ENCODE assay signal across 31 cellular contexts in genomic region chr17:5781236-5781927, GRCh38.
"Had no signal": no experiment of that assay in that cellular context is flagged by ENCODE, and none has a peak within 500 bp of the region (broad histone marks: within the 10 kb centered on the region; RNA-seq: fewer than 3 reads in every experiment).

No MANE protein-coding gene starts in this region.

- H3K4me1 ChIP-seq: adrenal gland, breast epithelium, colonic mucosa had no signal

- DNase-seq: activated CD4-positive, alpha-beta memory T cell treated with anti-CD3 and anti-CD28 coated beads for 36 hours; activated CD4-positive, alpha-beta T cell treated with anti-CD3 and anti-CD28 coated beads for 36 hours; activated CD4-positive, alpha-beta T cell treated with anti-CD3 and anti-CD28 coated beads, Interleukin-2, amount 10 ng/mL, durations not matched to agents 24 days and 14 days; activated CD4-positive, CD25-positive, alpha-beta regulatory T cell; activated CD4-positive, CD25-positive, alpha-beta regulatory T cell treated with anti-CD3 and anti-CD28 coated beads, Interleukin-2, amount 50 U/mL, for 72 hours; activated CD8-positive, alpha-beta memory T cell treated with anti-CD3 and anti-CD28 coated beads, Interleukin-2, amount 10 ng/mL, durations not matched to agents 7 days and 5 days; activated CD8-positive, alpha-beta memory T cell treated with anti-CD3 and anti-CD28 coated beads, Interleukin-2, amount 50 U/mL, for 4 hours; activated CD8-positive, alpha-beta T cell treated with anti-CD3 and anti-CD28 coated beads, Interleukin-2, amount 10 ng/mL, durations not matched to agents 7 days and 5 days; activated effector memory CD4-positive, alpha-beta T cell treated with anti-CD3 and anti-CD28 coated beads, Interleukin-2, amount 50 U/mL, for 16 hours; activated naive CD4-positive, alpha-beta T cell treated with anti-CD3 and anti-CD28 coated beads for 36 hours; activated naive CD8-positive, alpha-beta T cell treated with anti-CD3 and anti-CD28 coated beads for 36 hours; activated naive CD8-positive, alpha-beta T cell treated with anti-CD3 and anti-CD28 coated beads, Interleukin-2, amount 50 U/mL, for 24 hours; activated T-cell treated with anti-CD3 and anti-CD28 coated beads, Interleukin-2, amount 50 U/mL, for 1 hour; activated T-cell treated with anti-CD3 and anti-CD28 coated beads, Interleukin-2, amount 50 U/mL, for 48 hours; adrenal gland; amygdala; aorta; central memory CD4-positive, alpha-beta T cell; cerebellar nuclear complex; colonic mucosa; effector CD8-positive, alpha-beta T cell; T-helper 2 cell had no signal

- ATAC-seq: activated CD4-positive, alpha-beta T cell treated with anti-CD3 and anti-CD28 coated beads for 36 hours; activated CD8-positive, alpha-beta memory T cell treated with anti-CD3 and anti-CD28 coated beads, Interleukin-2, amount 10 ng/mL, durations not matched to agents 7 days and 5 days; activated CD8-positive, alpha-beta T cell treated with anti-CD3 and anti-CD28 coated beads, Interleukin-2, amount 10 ng/mL, durations not matched to agents 7 days and 5 days; activated naive CD8-positive, alpha-beta T cell treated with anti-CD3 and anti-CD28 coated beads, Interleukin-2, amount 50 U/mL, for 24 hours had no signal

- H3K27ac Mint-ChIP-seq: activated CD4-positive, alpha-beta memory T cell treated with anti-CD3 and anti-CD28 coated beads for 36 hours; activated CD4-positive, alpha-beta T cell treated with anti-CD3 and anti-CD28 coated beads for 36 hours; activated CD4-positive, alpha-beta T cell treated with anti-CD3 and anti-CD28 coated beads, Interleukin-2, amount 10 ng/mL, durations not matched to agents 24 days and 14 days; activated CD8-positive, alpha-beta memory T cell treated with anti-CD3 and anti-CD28 coated beads, Interleukin-2, amount 10 ng/mL, durations not matched to agents 7 days and 5 days; activated CD8-positive, alpha-beta T cell treated with anti-CD3 and anti-CD28 coated beads, Interleukin-2, amount 10 ng/mL, durations not matched to agents 7 days and 5 days; activated naive CD4-positive, alpha-beta T cell treated with anti-CD3 and anti-CD28 coated beads for 36 hours; activated naive CD4-positive, alpha-beta T cell treated with anti-CD3 and anti-CD28 coated beads, Interleukin-2, amount 50 U/mL, for 24 hours; activated naive CD8-positive, alpha-beta T cell treated with anti-CD3 and anti-CD28 coated beads for 36 hours; activated naive CD8-positive, alpha-beta T cell treated with anti-CD3 and anti-CD28 coated beads, Interleukin-2, amount 50 U/mL, for 24 hours; activated T-helper 1 cell treated with anti-CD3 and anti-CD28 coated beads, Interleukin-12 subunit alpha, Interleukin-12 subunit beta, Interleukin-2, Interleukin-4 antibody, amounts not matched to agents 30 ng/mL and 10 ng/mL and 1 ng/mL, durations not matched to agents 14 hours and 24 hours and 36 hours; activated T-helper 2 cell treated with anti-CD3 and anti-CD28 coated beads, Interferon-gamma antibody, Interleukin-2, Interleukin-4, amounts not matched to agents 10 μg/mL and 5 μg/mL and 100 μg/mL, durations not matched to agents 14 hours and 24 hours and 36 hours had no signal

- H3K36me3 ChIP-seq: adrenal gland, breast epithelium, cardiac muscle cell, colonic mucosa had no signal

- H3K4me3 ChIP-seq: adrenal gland, breast epithelium, cardiac muscle cell, colonic mucosa had no signal

- FAIRE-seq: endometrium, frontal cortex had no signal

- H3K27me3 ChIP-seq: adrenal gland, breast epithelium, cardiac muscle cell, colonic mucosa had no signal

- H3K27ac ChIP-seq: adrenal gland, breast epithelium, cardiac muscle cell, colonic mucosa, epithelial cell of prostate had no signal

- H3K9me3 Mint-ChIP-seq: activated CD4-positive, alpha-beta T cell treated with anti-CD3 and anti-CD28 coated beads, Interleukin-2, amount 10 ng/mL, durations not matched to agents 24 days and 14 days; activated naive CD4-positive, alpha-beta T cell treated with anti-CD3 and anti-CD28 coated beads, Interleukin-2, amount 50 U/mL, for 24 hours; activated naive CD8-positive, alpha-beta T cell treated with anti-CD3 and anti-CD28 coated beads, Interleukin-2, amount 50 U/mL, for 24 hours; activated T-helper 1 cell treated with anti-CD3 and anti-CD28 coated beads, Interleukin-12 subunit alpha, Interleukin-12 subunit beta, Interleukin-2, Interleukin-4 antibody, amounts not matched to agents 30 ng/mL and 10 ng/mL and 1 ng/mL, durations not matched to agents 14 hours and 24 hours and 36 hours had no signal

- H3K4me1 Mint-ChIP-seq: activated CD4-positive, alpha-beta T cell treated with anti-CD3 and anti-CD28 coated beads, Interleukin-2, amount 10 ng/mL, durations not matched to agents 24 days and 14 days; activated naive CD4-positive, alpha-beta T cell treated with anti-CD3 and anti-CD28 coated beads, Interleukin-2, amount 50 U/mL, for 24 hours; activated naive CD8-positive, alpha-beta T cell treated with anti-CD3 and anti-CD28 coated beads for 36 hours; activated naive CD8-positive, alpha-beta T cell treated with anti-CD3 and anti-CD28 coated beads, Interleukin-2, amount 50 U/mL, for 24 hours had no signal

- H3K9me3 ChIP-seq: adrenal gland, colonic mucosa had no signal

- H3K36me3 Mint-ChIP-seq: activated CD4-positive, alpha-beta memory T cell treated with anti-CD3 and anti-CD28 coated beads for 36 hours; activated CD8-positive, alpha-beta memory T cell treated with anti-CD3 and anti-CD28 coated beads, Interleukin-2, amount 10 ng/mL, durations not matched to agents 7 days and 5 days; activated naive CD4-positive, alpha-beta T cell treated with anti-CD3 and anti-CD28 coated beads, Interleukin-2, amount 50 U/mL, for 24 hours; activated naive CD8-positive, alpha-beta T cell treated with anti-CD3 and anti-CD28 coated beads for 36 hours had no signal

- H3K4me3 Mint-ChIP-seq: activated CD4-positive, alpha-beta memory T cell treated with anti-CD3 and anti-CD28 coated beads for 36 hours; activated CD4-positive, alpha-beta T cell treated with anti-CD3 and anti-CD28 coated beads for 36 hours; activated CD4-positive, alpha-beta T cell treated with anti-CD3 and anti-CD28 coated beads, Interleukin-2, amount 10 ng/mL, durations not matched to agents 24 days and 14 days; activated CD8-positive, alpha-beta memory T cell treated with anti-CD3 and anti-CD28 coated beads, Interleukin-2, amount 10 ng/mL, durations not matched to agents 7 days and 5 days; activated CD8-positive, alpha-beta T cell treated with anti-CD3 and anti-CD28 coated beads, Interleukin-2, amount 10 ng/mL, durations not matched to agents 7 days and 5 days; activated naive CD4-positive, alpha-beta T cell treated with anti-CD3 and anti-CD28 coated beads for 36 hours; activated naive CD4-positive, alpha-beta T cell treated with anti-CD3 and anti-CD28 coated beads, Interleukin-2, amount 50 U/mL, for 24 hours; activated naive CD8-positive, alpha-beta T cell treated with anti-CD3 and anti-CD28 coated beads for 36 hours; activated naive CD8-positive, alpha-beta T cell treated with anti-CD3 and anti-CD28 coated beads, Interleukin-2, amount 50 U/mL, for 24 hours; activated T-helper 1 cell treated with anti-CD3 and anti-CD28 coated beads, Interleukin-12 subunit alpha, Interleukin-12 subunit beta, Interleukin-2, Interleukin-4 antibody, amounts not matched to agents 30 ng/mL and 10 ng/mL and 1 ng/mL, durations not matched to agents 14 hours and 24 hours and 36 hours; brain had no signal
